ENCODE assay signal across 29 cellular contexts in the genomic region with DNA sequence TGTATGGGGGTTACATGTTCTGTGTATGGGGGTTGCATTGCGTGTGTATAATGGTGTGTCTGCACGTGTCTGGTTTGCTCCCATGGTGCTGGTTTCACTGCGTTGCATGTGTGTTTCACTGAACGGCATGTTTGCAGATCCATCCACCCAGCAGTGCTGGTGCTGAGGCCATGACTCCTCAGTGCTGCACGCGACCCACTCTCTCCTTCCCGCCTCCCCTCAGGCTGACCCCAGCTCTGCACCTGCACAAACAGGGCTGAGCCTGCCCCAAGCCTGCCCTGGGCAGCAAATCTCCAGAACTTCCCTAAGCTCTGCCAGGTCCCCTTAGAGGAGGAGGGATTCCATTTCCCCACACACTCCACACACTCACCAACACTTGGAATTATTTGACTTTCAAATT. TPM values are rescaled to one million over a fixed set of nuclear protein-coding genes. Genes with fewer than 3 reads are reported as not detected.
"Had no signal": no experiment of that assay in that cellular context is flagged by ENCODE, and none has a peak within 500 bp of the region (broad histone marks: within the 10 kb centered on the region; RNA-seq: fewer than 3 reads in every experiment).

No MANE protein-coding gene starts in this region.

- H3K27me3 ChIP-seq: neural progenitor cell, ovary had no signal

- DNase-seq: effector CD4-positive, alpha-beta T cell; foreskin fibroblast; gastrocnemius medialis; kidney; mucosa of descending colon; naive B cell; nucleus accumbens; retina; stimulated activated CD4-positive, alpha-beta T cell treated with anti-CD3 and anti-CD28 coated beads, Interleukin-2, amount 100 ng/mL, for 48 hours; stimulated activated naive B cell treated with anti-CD40 and anti-IgM and Interleukin-4, amounts not matched to agents 10 μg/mL and 1 μg/mL and 100 μg/mL, for 72 hours; upper lobe of right lung; uterus had no signal

- FAIRE-seq: colon, kidney had no signal

- H3K4me3 ChIP-seq: dorsolateral prefrontal cortex, gastrocnemius medialis, hepatocyte, lung, mucosa of descending colon, neural progenitor cell, ovary, sigmoid colon, thoracic aorta, tibial nerve, upper lobe of right lung, uterus had no signal

- H3K36me3 ChIP-seq: gastrocnemius medialis, neural progenitor cell, ovary, sigmoid colon, thoracic aorta, upper lobe of right lung, uterus had no signal

RNA-seq across cellular contexts. Expression of a gene that starts 18.7 kb away (rescaled TPM):
- total RNA-seq: cerebellum, esophagus mucosa, gastrocnemius medialis, glomerular endothelial cell, hepatocyte, kidney, left lobe of liver, liver, lung, mesothelial cell of epicardium, mucosa of descending colon, ovary, pulmonary artery endothelial cell, sigmoid colon, skeletal muscle tissue, thoracic aorta, tibial nerve, upper lobe of right lung, uterus had no signal
- polyA plus RNA-seq: hepatocyte, liver, lung, ovary, sigmoid colon had no signal
